Comparison of ENCODE assay signal across 32 cellular contexts in genomic region chr1:106292130-106292529, GRCh38.
DNase-seq lines count a peak whose midpoint lies in the region; ATAC-seq and TF ChIP-seq lines count a peak whose summit lies in the region.
"Had no signal": no experiment of that assay in that cellular context is flagged by ENCODE, and none has a peak within 500 bp of the region (broad histone marks: within the 10 kb centered on the region; RNA-seq: fewer than 3 reads in every experiment).

No MANE protein-coding gene starts in this region.

- H2AFZ ChIP-seq in SK-N-SH (ENCODE audit: low read depth) = no peak overlapping the region

- peak in 1 of 2 experiments; percentile 51; a peak in 1 of 4 replicates for TF ChIP-seq EP300 in SK-N-SH (IDR thresholded peaks at IDR 0.05; ENCODE audit: borderline replicate concordance in 1 of 2, low read depth in 1 of 2, low read length in 1 of 2)

- peaks cover 5% of the 10 kb centered on the region for H3K4me1 ChIP-seq in BE2C
- peaks cover 0 to 10% of the 10 kb centered on the region in 2 experiments; a peak in 2 of 4 replicates for H3K4me1 ChIP-seq in SK-N-SH (ENCODE audit: control insufficient read depth in 1 of 2, insufficient read depth in 2 of 2, low read depth in 1 of 2, low read length in 1 of 2)
- no peaks in the 10 kb centered on the region for H3K4me1 ChIP-seq in colonic mucosa
- H3K4me1 ChIP-seq: A549; BLaER1; BLaER1 treated with 17β-estradiol and CSF1 and Interleukin-3, amounts not matched to agents 10 nM and 100 nM; Caco-2 had no signal

- H3K9me3 ChIP-seq in BE2C (no peaks in the 10 kb centered on the region), SK-N-SH (no peaks in the 10 kb centered on the region; the same call in 1 of the 2 replicates), colonic mucosa (no peaks in the 10 kb centered on the region)
- H3K9me3 ChIP-seq: A549; BLaER1; BLaER1 treated with 17β-estradiol and CSF1 and Interleukin-3, amounts not matched to agents 10 nM and 100 nM; Caco-2 had no signal

- POLR2A ChIA-PET in SK-N-SH (lab: Yijun Ruan, JAX) = no interaction called here

- H3K9ac ChIP-seq in SK-N-SH (no peak overlapping the region), colonic mucosa (ENCODE audit: low read depth in 2 of 2, low read length in 2 of 2) (no peak overlapping the region)
- H3K9ac ChIP-seq: BLaER1; BLaER1 treated with 17β-estradiol and CSF1 and Interleukin-3, amounts not matched to agents 10 nM and 100 nM had no signal

- ATAC-seq in SK-N-SH treated with all-trans-retinoic acid at 6 μM for 48 hours = no peak
- ATAC-seq: A549; CD8-positive, alpha-beta T cell had no signal

- H3K27ac ChIP-seq in SK-N-SH (ENCODE audit: low read depth in 2 of 2, low read length in 1 of 2) (no peak overlapping the region), colonic mucosa (no peak overlapping the region)
- H3K27ac ChIP-seq: 22Rv1; A549; BLaER1; BLaER1 treated with 17β-estradiol and CSF1 and Interleukin-3, amounts not matched to agents 10 nM and 100 nM; C4-2B had no signal

- no peaks in the 10 kb centered on the region for H3K9me2 ChIP-seq in SK-N-SH

- intact Hi-C loops in colonic mucosa (cut with DNase I) = no loop called here

- H3K36me3 ChIP-seq in BE2C (no peaks in the 10 kb centered on the region), SK-N-SH (replicated peaks in 1 of 2; ENCODE audit: control insufficient read depth in 1 of 2, insufficient read depth in 2 of 2, low read length in 1 of 2) (no peaks in the 10 kb centered on the region), colonic mucosa (no peaks in the 10 kb centered on the region)
- H3K36me3 ChIP-seq: BLaER1; BLaER1 treated with 17β-estradiol and CSF1 and Interleukin-3, amounts not matched to agents 10 nM and 100 nM had no signal

- peak; percentile 32 for DNase-seq in BE2C
- peak; percentile 8 for DNase-seq in SK-N-DZ (ENCODE audit: low spot score)
- DNase-seq in SK-N-SH = peak; percentile 21
- DNase-seq in colonic mucosa = no peak
- no peak for DNase-seq in NCI-H748 treated with DMSO at 0.1 percent for 48 hours (lab: John Stamatoyannopoulos, UW)
- no peak for DNase-seq in hypothalamus (lab: John Stamatoyannopoulos, UW)
- no peak for DNase-seq in dermis blood vessel endothelial cell
- DNase-seq: 8988T; ACHN; AML-193; C1 segment of cervical spinal cord; Caco-2; Calu3; CD4-positive, alpha-beta memory T cell; CD4-positive, alpha-beta T cell; CD4-positive, CD25-positive, alpha-beta regulatory T cell; CD8-positive, alpha-beta memory T cell; CD8-positive, alpha-beta T cell; COR-L47; DMS 273 treated with DMSO at 0.1 percent for 48 hours; DMS153; DMS53; DMS79; DMS79 treated with DMSO at 0.1 percent for 48 hours; DND-41; EL had no signal

- H3K4me2 ChIP-seq in SK-N-SH = no peak overlapping the region
- H3K4me2 ChIP-seq: A549; BLaER1; BLaER1 treated with 17β-estradiol and CSF1 and Interleukin-3, amounts not matched to agents 10 nM and 100 nM had no signal

- no peak for TF ChIP-seq RAD21 in SK-N-SH (IDR thresholded peaks at IDR 0.05; ENCODE audit: low read length)

- WGBS in SK-N-SH (ENCODE audit: low lambda C conversion rate) = 11% methylated on average over 4 of the region's 4 CpGs

- H4K20me1 ChIP-seq in SK-N-SH (ENCODE audit: insufficient read depth) = no peaks in the 10 kb centered on the region
- H4K20me1 ChIP-seq: BLaER1; BLaER1 treated with 17β-estradiol and CSF1 and Interleukin-3, amounts not matched to agents 10 nM and 100 nM had no signal

- H3F3A ChIP-seq in SK-N-SH (replicated peaks; ENCODE audit: insufficient read depth) = no peaks in the 10 kb centered on the region

- H3K79me2 ChIP-seq in SK-N-SH (ENCODE audit: insufficient read depth) = no peaks in the 10 kb centered on the region

- TF ChIP-seq CTCF in BE2C (IDR thresholded peaks at IDR 0.05; ENCODE audit: low read depth, low read length) (no peak), SK-N-SH (IDR thresholded peaks at IDR 0.05) (no peak), colonic mucosa (IDR thresholded peaks at IDR 0.05) (no peak)

- CTCF ChIA-PET in SK-N-SH (lab: Yijun Ruan, JAX) = interaction anchor here (0.8 to 2.0 kb wide), 2 partner anchors 24 to 1238 kb away, joined by 3 to 7 read pairs; no protein-coding TSS in a partner anchor

- H3K4me3 ChIP-seq in BE2C (ENCODE audit: low read depth, low read length) (no peak overlapping the region), SK-N-SH (ENCODE audit: low read depth in 2 of 2, low read length in 1 of 2) (no peak overlapping the region), colonic mucosa (no peak overlapping the region)
- H3K4me3 ChIP-seq: A549; BLaER1; BLaER1 treated with 17β-estradiol and CSF1 and Interleukin-3, amounts not matched to agents 10 nM and 100 nM had no signal

- no peaks in the 10 kb centered on the region for H3K27me3 ChIP-seq in BE2C
- H3K27me3 ChIP-seq in SK-N-SH (ENCODE audit: insufficient read depth) = no peaks in the 10 kb centered on the region
- no peaks in the 10 kb centered on the region for H3K27me3 ChIP-seq in colonic mucosa
- H3K27me3 ChIP-seq: BLaER1; BLaER1 treated with 17β-estradiol and CSF1 and Interleukin-3, amounts not matched to agents 10 nM and 100 nM had no signal

TF ChIP-seq in SK-N-SH, 30 proteins besides CTCF, POLR2A, EP300 and RAD21:
- TF ChIP-seq PBX3 (IDR thresholded peaks at IDR 0.05) = no peak
TF ChIP-seq in SK-N-SH: peak in this region for 0.

TF ChIP-seq in SK-N-SH treated with all-trans-retinoic acid at 6 μM for 48 hours, 23 proteins besides CTCF, POLR2A, EP300 and RAD21:
- TF ChIP-seq TCF4 (CRISPR knock-in tag; IDR thresholded peaks at IDR 0.05; ENCODE audit: borderline replicate concordance) (peak; percentile 62), ZNF8 (CRISPR knock-in tag; IDR thresholded peaks at IDR 0.05) (no peak)

Comparison
In these comparisons a context has a peak if more than half of its experiments do, and no peak if none do; other contexts are left out.
1. DNase-seq: peak in BE2C (single experiment), SK-N-DZ (single experiment) and SK-N-SH (single experiment); none in colonic mucosa (single experiment), NCI-H748 treated with DMSO at 0.1 percent for 48 hours (single experiment), hypothalamus (0 of 51) and dermis blood vessel endothelial cell (single experiment).